Comparison of ENCODE assay signal across 24 cellular contexts in the genomic region with DNA sequence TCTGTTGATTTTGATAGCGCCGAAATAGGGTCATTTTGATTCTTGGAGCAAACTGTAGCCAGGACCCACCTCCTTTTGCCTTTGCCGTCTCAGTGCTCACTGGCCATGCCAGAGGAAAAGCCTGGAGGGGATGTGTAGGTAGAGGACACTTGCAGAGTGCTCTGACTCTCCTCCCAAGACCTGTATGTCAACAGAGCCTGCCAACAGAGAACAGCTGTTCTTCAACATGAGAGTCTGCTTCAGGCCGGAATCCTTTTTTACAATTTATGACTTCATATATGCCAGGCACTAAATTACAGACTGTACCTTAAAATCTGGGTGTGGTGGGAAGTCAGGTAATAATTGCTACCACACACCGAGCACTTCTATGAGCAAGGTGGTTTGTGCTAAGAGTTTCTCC.
DNase-seq lines count a peak whose midpoint lies in the region; ATAC-seq, FAIRE-seq and TF ChIP-seq lines count a peak whose summit lies in the region.
"Had no signal": no experiment of that assay in that cellular context is flagged by ENCODE, and none has a peak within 500 bp of the region (broad histone marks: within the 10 kb centered on the region; RNA-seq: fewer than 3 reads in every experiment).

No MANE protein-coding gene starts in this region.

- H3K9me3 ChIP-seq in left ventricle myocardium inferior (replicated peaks) (no peaks in the 10 kb centered on the region), SJCRH30 (replicated peaks) (no peaks in the 10 kb centered on the region), small intestine (ENCODE audit: control insufficient read depth, low read depth) (no peaks in the 10 kb centered on the region), lower lobe of right lung (no peaks in the 10 kb centered on the region)
- H3K9me3 ChIP-seq: BE2C had no signal

- no peaks in the 10 kb centered on the region for H3K36me3 ChIP-seq in left ventricle myocardium inferior
- no peaks in the 10 kb centered on the region for H3K36me3 ChIP-seq in SJCRH30
- no peaks in the 10 kb centered on the region for H3K36me3 ChIP-seq in small intestine (ENCODE audit: control insufficient read depth in 2 of 2, insufficient read depth in 2 of 2, low read length in 2 of 2)
- H3K36me3 ChIP-seq in lower lobe of right lung: no peaks in the 10 kb centered on the region
- H3K36me3 ChIP-seq: BE2C had no signal

- H3K4me1 ChIP-seq in left ventricle myocardium inferior (peaks cover 45% of the 10 kb centered on the region), SJCRH30 (peaks cover 24% of the 10 kb centered on the region), small intestine (ENCODE audit: control insufficient read depth in 2 of 2, insufficient read depth in 1 of 2, low read depth in 1 of 2, low read length in 1 of 2) (no peaks in the 10 kb centered on the region), lower lobe of right lung (peaks cover 18% of the 10 kb centered on the region)
- H3K4me1 ChIP-seq: BE2C had no signal

- 41 to 79% (median 57%) methylated on average over 5 of the region's 5 CpGs for WGBS in small intestine, 3 donors

- peak overlapping the region; percentile 58 for H3K27ac ChIP-seq in left ventricle myocardium inferior (replicated peaks)
- H3K27ac ChIP-seq in SJCRH30: no peak overlapping the region
- no peak overlapping the region for H3K27ac ChIP-seq in small intestine (ENCODE audit: low read depth in 1 of 2, low read length in 1 of 2)
- no peak overlapping the region for H3K27ac ChIP-seq in lower lobe of right lung

- H3K27me3 ChIP-seq in left ventricle myocardium inferior (ENCODE audit: low read depth) (no peaks in the 10 kb centered on the region), SJCRH30 (no peaks in the 10 kb centered on the region), small intestine (ENCODE audit: control insufficient read depth in 2 of 2, insufficient read depth in 2 of 2, low read length in 2 of 2) (no peaks in the 10 kb centered on the region), lower lobe of right lung (ENCODE audit: low read depth) (no peaks in the 10 kb centered on the region)
- H3K27me3 ChIP-seq: BE2C had no signal

- intact Hi-C loops in left ventricle myocardium inferior (cut with micrococcal nuclease) (no loop called here), Right ventricle myocardium superior (cut with DNase I) (no loop called here), lower lobe of right lung (cut with DNase I) (no loop called here)

- FAIRE-seq in small intestine (lab: Jason Lieb, UNC): no peak
- FAIRE-seq: A204.1, G401.6, GM12891, H54, HTR-8/SVneo had no signal

- DNase-seq in left ventricle myocardium inferior (no peak), Right ventricle myocardium superior (no peak), SJCRH30 (peak; percentile 28 to 63), small intestine (peak; percentile 35), lower lobe of right lung (no peak)
- DNase-seq: ACHN; BE2C; C1 segment of cervical spinal cord; CD4-positive, CD25-positive, alpha-beta regulatory T cell; CD8-positive, alpha-beta memory T cell; COR-L47; DMS 273 treated with DMSO at 0.1 percent for 48 hours; DMS53; HCEC 1CT; IMR-90 had no signal

- TF ChIP-seq CTCF in left ventricle myocardium inferior (IDR thresholded peaks at IDR 0.05; ENCODE audit: borderline replicate concordance) (no peak), lower lobe of right lung (IDR thresholded peaks at IDR 0.05) (no peak)

- ATAC-seq in Right ventricle myocardium superior (ENCODE audit: poor library complexity) (no peak), esophagus mucosa (peak; percentile 78), GM18511 (IDR thresholded peaks at IDR 0.05; ENCODE audit: unreplicated experiment) (no peak), HG02588 (IDR thresholded peaks at IDR 0.05; ENCODE audit: unreplicated experiment) (no peak), lower lobe of right lung (no peak)
- ATAC-seq: GM23338 had no signal

- H3K4me3 ChIP-seq in left ventricle myocardium inferior (no peak overlapping the region), SJCRH30 (no peak overlapping the region), small intestine (ENCODE audit: low read depth in 1 of 2, low read length in 2 of 2) (no peak overlapping the region), lower lobe of right lung (no peak overlapping the region)
- H3K4me3 ChIP-seq: GM23338 had no signal

Comparison
In these comparisons a context has a peak if more than half of its experiments do, and no peak if none do; other contexts are left out.
1. DNase-seq: peak in SJCRH30 (2 of 2) and small intestine (single experiment); none in left ventricle myocardium inferior (single experiment), Right ventricle myocardium superior (single experiment) and lower lobe of right lung (single experiment).